ENCODE assay signal across 23 cellular contexts in genomic region chr7:18845700-18846099, GRCh38.
"Had no signal": no experiment of that assay in that cellular context is flagged by ENCODE, and none has a peak within 500 bp of the region (broad histone marks: within the 10 kb centered on the region; RNA-seq: fewer than 3 reads in every experiment).

No MANE protein-coding gene starts in this region.

- H3K27me3 ChIP-seq: body of pancreas, heart right ventricle, left lung, ovary, right lobe of liver, upper lobe of left lung had no signal

- H3K9me3 ChIP-seq: body of pancreas, heart right ventricle, left lung, lower lobe of right lung, mucosa of descending colon, ovary, right lobe of liver, upper lobe of left lung had no signal

- H3K36me3 ChIP-seq: heart right ventricle, left lung, lower lobe of right lung, ovary, right lobe of liver, upper lobe of left lung had no signal

- H3K4me3 ChIP-seq: body of pancreas, coronary artery, heart right ventricle, left lung, lower lobe of right lung, mucosa of descending colon, ovary, right lobe of liver, upper lobe of left lung had no signal

- DNase-seq: activated CD4-positive, alpha-beta T cell treated with anti-CD3 and anti-CD28 coated beads for 4 hours; activated CD4-positive, alpha-beta T cell treated with anti-CD3 and anti-CD28 coated beads, Interleukin-2, amount 50 U/mL, for 4 hours; activated effector memory CD4-positive, alpha-beta T cell treated with Interleukin-2 at 50 U/mL for 16 hours; activated naive CD4-positive, alpha-beta T cell treated with Interleukin-2 at 50 U/mL for 16 hours; activated T-cell treated with anti-CD3 and anti-CD28 coated beads for 4 hours; anterior cingulate cortex; body of pancreas; effector memory CD8-positive, alpha-beta T cell; foreskin fibroblast; heart right ventricle; left lung; lower lobe of right lung; mesendoderm; mucosa of descending colon; ovary; right lobe of liver; stimulated activated CD4-positive, alpha-beta T cell treated with anti-CD3 and anti-CD28 coated beads, Interleukin-2, amount 100 ng/mL, for 48 hours; stimulated activated naive CD8-positive, alpha-beta T cell treated with anti-CD3 and anti-CD28 coated beads, Interleukin-15, Interleukin-2, amounts not matched to agents 100 U/mL and 50 U/mL, for 24 hours; T-helper 9 cell; upper lobe of left lung had no signal

- H3K4me1 ChIP-seq: body of pancreas, heart right ventricle, left lung, lower lobe of right lung, right lobe of liver, upper lobe of left lung had no signal

- H3K27ac ChIP-seq: body of pancreas, coronary artery, heart right ventricle, left lung, lower lobe of right lung, ovary, right lobe of liver, upper lobe of left lung, VCaP had no signal

- ATAC-seq: body of pancreas; effector memory CD8-positive, alpha-beta T cell; heart right ventricle; left lung; lower lobe of right lung; mucosa of descending colon; natural killer cell treated with Interleukin-12 subunit alpha and Interleukin-12 subunit beta and Interleukin-15 and Interleukin-18, amount 100 ng/mL, for 72 hours; right lobe of liver; stimulated activated naive CD8-positive, alpha-beta T cell treated with anti-CD3 and anti-CD28 coated beads, Interleukin-15, Interleukin-2, amounts not matched to agents 100 U/mL and 50 U/mL, for 24 hours had no signal
